In genomic region chr3:97815149-97815917, GRCh38 we compare ENCODE assay signal across 9 cellular contexts. TPM values are rescaled to one million over a fixed set of nuclear protein-coding genes. Genes with fewer than 3 reads are reported as not detected.
A peak's percentile ranks its signal among the peaks of the same experiment; 100 is the strongest.
DNase-seq lines count a peak whose midpoint lies in the region; ATAC-seq and TF ChIP-seq lines count a peak whose summit lies in the region.
"Had no signal": no experiment of that assay in that cellular context is flagged by ENCODE, and none has a peak within 500 bp of the region (broad histone marks: within the 10 kb centered on the region; RNA-seq: fewer than 3 reads in every experiment).

No MANE protein-coding gene starts in this region.

- H3K9me3 Mint-ChIP-seq in CD4-positive, alpha-beta memory T cell: no peaks in the 10 kb centered on the region
- no peaks in the 10 kb centered on the region for H3K9me3 Mint-ChIP-seq in effector memory CD8-positive, alpha-beta T cell
- no peaks in the 10 kb centered on the region for H3K9me3 Mint-ChIP-seq in chondrocyte (ENCODE audit: low read depth)

- no peaks in the 10 kb centered on the region for H3K36me3 ChIP-seq in CD4-positive, alpha-beta memory T cell (ENCODE audit: insufficient read depth, low read length)

- POLR2A ChIA-PET in CD4-positive, alpha-beta memory T cell (lab: Charles Lee; ENCODE audit: partially characterized antibody): interaction anchor here (1.9 kb wide), 1 partner anchor 96 kb away, joined by 5 read pairs; no protein-coding TSS in a partner anchor

- peak; percentile 51 for ATAC-seq in GM21515 (IDR thresholded peaks at IDR 0.05; ENCODE audit: unreplicated experiment)
- peak; percentile 72 for ATAC-seq in T-helper 17 cell
- ATAC-seq in effector memory CD8-positive, alpha-beta T cell (replicated peaks): peak; percentile 75
- ATAC-seq in sciatic nerve: no peak
- ATAC-seq in Right ventricle myocardium superior (ENCODE audit: poor library complexity): no peak

- CTCF ChIA-PET in CD4-positive, alpha-beta memory T cell (lab: Charles Lee; ENCODE audit: partially characterized antibody): interaction anchor here (0.7 to 2.0 kb wide), 2 partner anchors 122 to 156 kb away, joined by 4 to 5 read pairs; partner anchors contain the start of gene RIOX2

- TF ChIP-seq CTCF in chondrocyte (IDR thresholded peaks at IDR 0.05): no peak

- H3K27me3 ChIP-seq in CD4-positive, alpha-beta memory T cell (ENCODE audit: insufficient read depth, low read length): no peaks in the 10 kb centered on the region

- peaks cover 0 to 4% of the 10 kb centered on the region in 2 donors for H3K27me3 Mint-ChIP-seq in CD4-positive, alpha-beta memory T cell
- peaks cover 4% of the 10 kb centered on the region for H3K27me3 Mint-ChIP-seq in T-helper 17 cell
- peaks cover 7 to 20% of the 10 kb centered on the region in 2 donors for H3K27me3 Mint-ChIP-seq in effector memory CD8-positive, alpha-beta T cell
- peaks cover 15% of the 10 kb centered on the region for H3K27me3 Mint-ChIP-seq in chondrocyte (ENCODE audit: low read depth)

- no peak overlapping the region for H3K4me3 Mint-ChIP-seq in CD4-positive, alpha-beta memory T cell
- H3K4me3 Mint-ChIP-seq in T-helper 17 cell: no peak overlapping the region
- H3K4me3 Mint-ChIP-seq in effector memory CD8-positive, alpha-beta T cell: no peak overlapping the region
- H3K4me3 Mint-ChIP-seq in chondrocyte (ENCODE audit: unreplicated experiment): no peak overlapping the region

- H3K27ac Mint-ChIP-seq in CD4-positive, alpha-beta memory T cell: peak overlapping the region in 3 of 7 donors; percentile 12 to 69 (median 25)
- no peak overlapping the region for H3K27ac Mint-ChIP-seq in T-helper 17 cell
- no peak overlapping the region for H3K27ac Mint-ChIP-seq in effector memory CD8-positive, alpha-beta T cell
- H3K27ac Mint-ChIP-seq in chondrocyte (ENCODE audit: unreplicated experiment): no peak overlapping the region

- H3K4me1 ChIP-seq in CD4-positive, alpha-beta memory T cell (ENCODE audit: insufficient read depth, low read length): peaks cover 8% of the 10 kb centered on the region

- intact Hi-C loops in CD4-positive, alpha-beta memory T cell (cut with micrococcal nuclease): loop anchor here (2.0 kb wide), 1 partner anchor 15 kb away; no protein-coding TSS in a partner anchor
- intact Hi-C loops in sciatic nerve (cut with DNase I): no loop called here
- intact Hi-C loops in Right ventricle myocardium superior (cut with DNase I): no loop called here

- H3K9me3 ChIP-seq in CD4-positive, alpha-beta memory T cell (ENCODE audit: control insufficient read depth in 1 of 2, low read length in 2 of 2): no peaks in the 10 kb centered on the region
- no peaks in the 10 kb centered on the region for H3K9me3 ChIP-seq in T-helper 17 cell (ENCODE audit: control insufficient read depth, low read length, poor library complexity, severe bottlenecking)

- DNase-seq in CD4-positive, alpha-beta memory T cell: peak; percentile 14 to 72 (median 19)
- DNase-seq in T-helper 17 cell (peak in 1 of 3 donors; percentile 15), chondrocyte (ENCODE audit: low spot score) (no peak), sciatic nerve (ENCODE audit: low spot score) (no peak), Right ventricle myocardium superior (no peak), NCI-H1436 treated with DMSO at 0.1 percent for 48 hours (lab: John Stamatoyannopoulos, UW) (no peak)
- no peak for DNase-seq in effector memory CD8-positive, alpha-beta T cell
- DNase-seq: COR-L47 had no signal

- peaks cover 0 to 11% (median 7%) of the 10 kb centered on the region in 4 donors for H3K4me1 Mint-ChIP-seq in CD4-positive, alpha-beta memory T cell
- H3K4me1 Mint-ChIP-seq in T-helper 17 cell (peaks cover 2% of the 10 kb centered on the region), chondrocyte (ENCODE audit: low read depth) (no peaks in the 10 kb centered on the region)
- H3K4me1 Mint-ChIP-seq in effector memory CD8-positive, alpha-beta T cell (ENCODE audit: low read depth in 2 of 2): peaks cover 0 to 4% of the 10 kb centered on the region in 2 donors

- H3K27ac ChIP-seq in CD4-positive, alpha-beta memory T cell (ENCODE audit: low read depth, low read length): no peak overlapping the region

- no peak overlapping the region for H3K4me3 ChIP-seq in CD4-positive, alpha-beta memory T cell (ENCODE audit: low read length in 2 of 2)

- no peaks in the 10 kb centered on the region for H3K36me3 Mint-ChIP-seq in CD4-positive, alpha-beta memory T cell
- H3K36me3 Mint-ChIP-seq in T-helper 17 cell (ENCODE audit: low read depth) (no peaks in the 10 kb centered on the region), chondrocyte (ENCODE audit: low read depth) (no peaks in the 10 kb centered on the region)
- H3K36me3 Mint-ChIP-seq in effector memory CD8-positive, alpha-beta T cell (ENCODE audit: insufficient read depth): no peaks in the 10 kb centered on the region

RNA-seq across cellular contexts. Expression of gene CRYBG3, which starts 6.5 kb away (rescaled TPM):
- total RNA-seq in CD4-positive, alpha-beta memory T cell: 10 to 100 TPM; 11.6 to 12.3 TPM
- polyA plus RNA-seq in CD4-positive, alpha-beta memory T cell: 1 to 10 TPM in 1 of 2 donors, under 1 TPM in 1; 0.83 to 3.4 TPM
- 1 to 10 TPM; 6.4 to 6.5 TPM for total RNA-seq in T-helper 17 cell
- total RNA-seq in chondrocyte: 15.5 to 17.7 TPM (median 15.6 TPM) in 3 replicates
- total RNA-seq in sciatic nerve: 59.3 TPM
- 18.6 TPM for total RNA-seq in Right ventricle myocardium superior

RNA-seq across cellular contexts. Expression of gene ARL6, which starts 50.8 kb away (rescaled TPM):
- total RNA-seq in CD4-positive, alpha-beta memory T cell: 1 to 10 TPM; 3.7 to 6.4 TPM
- polyA plus RNA-seq in CD4-positive, alpha-beta memory T cell: 1 to 10 TPM; 3.8 to 4.9 TPM
- total RNA-seq in T-helper 17 cell (1 to 10 TPM; 2.2 to 3.4 TPM), chondrocyte (4.5 to 8.0 TPM (median 4.7 TPM) in 3 replicates), sciatic nerve (9.8 TPM), Right ventricle myocardium superior (6.2 TPM)

Comparison
In these comparisons a context has a peak if more than half of its experiments do, and no peak if none do; other contexts are left out.
1. DNase-seq: peak in CD4-positive, alpha-beta memory T cell (5 of 5); none in effector memory CD8-positive, alpha-beta T cell (0 of 3), chondrocyte (single experiment), sciatic nerve (single experiment), Right ventricle myocardium superior (single experiment) and NCI-H1436 treated with DMSO at 0.1 percent for 48 hours (single experiment).
2. ATAC-seq: peak in GM21515 (single experiment), T-helper 17 cell (single experiment) and effector memory CD8-positive, alpha-beta T cell (single experiment); none in sciatic nerve (single experiment) and Right ventricle myocardium superior (single experiment).